ENCODE assay signal across 8 cellular contexts in genomic region chr9:91162784-91163440, GRCh38.
DNase-seq lines count a peak whose midpoint lies in the region; ATAC-seq and TF ChIP-seq lines count a peak whose summit lies in the region.

No MANE protein-coding gene starts in this region.

- CTCF ChIA-PET in CD4-positive, alpha-beta T cell (lab: Charles Lee): no interaction called here

- H3K4me1 Mint-ChIP-seq in CD4-positive, alpha-beta T cell (ENCODE audit: low read depth): peaks cover 37% of the 10 kb centered on the region

- no peaks in the 10 kb centered on the region for H3K36me3 Mint-ChIP-seq in CD4-positive, alpha-beta T cell (ENCODE audit: low read depth)

- H3K27me3 ChIP-seq in CD4-positive, alpha-beta T cell (ENCODE audit: control insufficient read depth, insufficient read depth, low read length): no peaks in the 10 kb centered on the region

- TF ChIP-seq CTCF in CD4-positive, alpha-beta T cell (IDR thresholded peaks at IDR 0.05): no peak

- DNase-seq in CD4-positive, alpha-beta T cell: peak in 3 of 10 experiments; percentile 15 to 23 (median 17)
- peak; percentile 68 for DNase-seq in activated CD4-positive, CD25-positive, alpha-beta regulatory T cell treated with anti-CD3 and anti-CD28 coated beads, Interleukin-2, amount 50 U/mL, for 72 hours
- peak; percentile 70 for DNase-seq in globus pallidus (ENCODE audit: low spot score)
- peak; percentile 59 for DNase-seq in stimulated activated CD8-positive, alpha-beta memory T cell treated with anti-CD3 and anti-CD28 coated beads, Interleukin-4, amount 100 ng/mL, for 24 hours (ENCODE audit: low read depth)
- DNase-seq in NCI-H1105 treated with DMSO at 0.1 percent for 48 hours (lab: John Stamatoyannopoulos, UW): no peak
- no peak for DNase-seq in DMS114 treated with DMSO at 0.1 percent for 48 hours (lab: John Stamatoyannopoulos, UW; ENCODE audit: unreplicated experiment)

- H3K9me3 Mint-ChIP-seq in CD4-positive, alpha-beta T cell: no peaks in the 10 kb centered on the region

- no peaks in the 10 kb centered on the region for H3K9me3 ChIP-seq in CD4-positive, alpha-beta T cell (ENCODE audit: control insufficient read depth, low read length)

- no peak for ATAC-seq in CD4-positive, alpha-beta T cell (ENCODE audit: poor library complexity)
- peak; percentile 78 for ATAC-seq in GM19351 (IDR thresholded peaks at IDR 0.05; ENCODE audit: unreplicated experiment)
- ATAC-seq in HG03439 (IDR thresholded peaks at IDR 0.05; ENCODE audit: unreplicated experiment): peak; percentile 48

- peak overlapping the region; percentile 13 for H3K27ac Mint-ChIP-seq in CD4-positive, alpha-beta T cell

- peak overlapping the region; percentile 58 for H3K4me3 Mint-ChIP-seq in CD4-positive, alpha-beta T cell

- intact Hi-C loops in CD4-positive, alpha-beta T cell (cut with DNase I, micrococcal nuclease): no loop called here

- H3K27ac ChIP-seq in CD4-positive, alpha-beta T cell (ENCODE audit: low read depth, low read length): no peak overlapping the region

- H3K27me3 Mint-ChIP-seq in CD4-positive, alpha-beta T cell: no peaks in the 10 kb centered on the region

- POLR2A ChIA-PET in CD4-positive, alpha-beta T cell (lab: Charles Lee): no interaction called here

Comparison
In these comparisons a context has a peak if more than half of its experiments do, and no peak if none do; other contexts are left out.
1. DNase-seq: peak in activated CD4-positive, CD25-positive, alpha-beta regulatory T cell treated with anti-CD3 and anti-CD28 coated beads, Interleukin-2, amount 50 U/mL, for 72 hours (single experiment), globus pallidus (single experiment) and stimulated activated CD8-positive, alpha-beta memory T cell treated with anti-CD3 and anti-CD28 coated beads, Interleukin-4, amount 100 ng/mL, for 24 hours (single experiment); none in NCI-H1105 treated with DMSO at 0.1 percent for 48 hours (single experiment) and DMS114 treated with DMSO at 0.1 percent for 48 hours (single experiment).